ENCODE assay signal across 3 cellular contexts in genomic region chr9:111186021-111186420, GRCh38.
TF ChIP-seq lines count a peak whose summit lies in the region.

No MANE protein-coding gene starts in this region.

TF ChIP-seq in HepG2, 621 proteins besides CTCF, POLR2A, EP300 and RAD21:
- TF ChIP-seq MAFF (IDR thresholded peaks at IDR 0.05; ENCODE audit: low read depth, low read length) (peak; percentile 56), SMAD1 (CRISPR knock-in tag; IDR thresholded peaks at IDR 0.05; ENCODE audit: borderline replicate concordance, low read depth) (no peak), MAFK (conservative IDR thresholded peaks at IDR 0.05 in 1 of 2, IDR thresholded peaks at IDR 0.05 in 1 of 2; ENCODE audit: low read length in 2 of 2) (peak; percentile 55 to 75), RFXANK (CRISPR knock-in tag; IDR thresholded peaks at IDR 0.05) (no peak)

TF ChIP-seq in IMR-90, 13 proteins besides CTCF, POLR2A, EP300 and RAD21:
- TF ChIP-seq RFX5 (IDR thresholded peaks at IDR 0.05; ENCODE audit: low read depth, low read length): no peak
- TF ChIP-seq SMC3 (IDR thresholded peaks at IDR 0.05; ENCODE audit: low read depth, low read length): no peak
- no peak for TF ChIP-seq BHLHE40 (IDR thresholded peaks at IDR 0.05; ENCODE audit: low read depth, low read length)
- no peak for TF ChIP-seq FOS (IDR thresholded peaks at IDR 0.05; ENCODE audit: low read depth, low read length)
- TF ChIP-seq MAFK (IDR thresholded peaks at IDR 0.05; ENCODE audit: low read depth, low read length): peak; percentile 76
- TF ChIP-seq RCOR1 (IDR thresholded peaks at IDR 0.05; ENCODE audit: insufficient replicate concordance, low read length): no peak
- TF ChIP-seq ELK1 (IDR thresholded peaks at IDR 0.05; ENCODE audit: borderline replicate concordance, low read depth, low read length): no peak

TF ChIP-seq in K562, 482 proteins besides CTCF, POLR2A, EP300 and RAD21:
- TF ChIP-seq GTF2A2 (tag; IDR thresholded peaks at IDR 0.05): no peak
- no peak for TF ChIP-seq HMG20B (CRISPR knock-in tag; IDR thresholded peaks at IDR 0.05)
- TF ChIP-seq MAFF (IDR thresholded peaks at IDR 0.05; ENCODE audit: low read length): 0 out of 2 replicates have a peak, but pooled peaks have one; percentile 4
- TF ChIP-seq ZNF316 (IDR thresholded peaks at IDR 0.05): 0 out of 2 replicates have a peak, but pooled peaks have one; percentile 5
TF ChIP-seq in K562: peak in this region for 2.
